Comparison of ENCODE assay signal across 28 cellular contexts in genomic region chr11:75888391-75888790, GRCh38.
"Had no signal": no experiment of that assay in that cellular context is flagged by ENCODE, and none has a peak within 500 bp of the region (broad histone marks: within the 10 kb centered on the region; RNA-seq: fewer than 3 reads in every experiment).

No MANE protein-coding gene starts in this region.

- H3K4me1 ChIP-seq: adrenal gland, Peyer's patch, SJSA1 had no signal

- H3K9me3 ChIP-seq: Peyer's patch, SJSA1 had no signal

- H3K9me3 Mint-ChIP-seq: activated CD4-positive, alpha-beta memory T cell treated with anti-CD3 and anti-CD28 coated beads for 36 hours; activated CD4-positive, alpha-beta T cell treated with anti-CD3 and anti-CD28 coated beads, Interleukin-2, amount 10 ng/mL, durations not matched to agents 7 days and 5 days; activated naive CD8-positive, alpha-beta T cell treated with anti-CD3 and anti-CD28 coated beads, Interleukin-2, amount 10 ng/mL, durations not matched to agents 7 days and 5 days; activated T-helper 2 cell treated with anti-CD3 and anti-CD28 coated beads, Interferon-gamma antibody, Interleukin-2, Interleukin-4, amounts not matched to agents 10 μg/mL and 5 μg/mL and 100 μg/mL, durations not matched to agents 14 hours and 24 hours and 36 hours; WTC11 had no signal

- ATAC-seq: T-helper 17 cell, WTC11 had no signal

- H3K27me3 ChIP-seq: adrenal gland, Peyer's patch, SJSA1 had no signal

- H3K4me3 ChIP-seq: adrenal gland, Peyer's patch, SJSA1 had no signal

- H3K36me3 ChIP-seq: adrenal gland, Peyer's patch, SJSA1 had no signal

- H3K27ac ChIP-seq: adrenal gland, Peyer's patch, RWPE1, SJSA1 had no signal

- H3K4me1 Mint-ChIP-seq: WTC11 had no signal

- DNase-seq: activated CD4-positive, alpha-beta memory T cell treated with anti-CD3 and anti-CD28 coated beads for 36 hours; activated CD4-positive, alpha-beta T cell treated with anti-CD3 and anti-CD28 coated beads for 1 hour; activated CD4-positive, alpha-beta T cell treated with anti-CD3 and anti-CD28 coated beads, Interleukin-2, amount 10 ng/mL, durations not matched to agents 7 days and 5 days; activated gamma-delta T cell treated with Interleukin-2 at 50 U/mL for 16 hours; activated naive CD4-positive, alpha-beta T cell treated with anti-CD3 and anti-CD28 coated beads, Interleukin-2, amount 50 U/mL, for 16 hours; activated naive CD8-positive, alpha-beta T cell treated with anti-CD3 and anti-CD28 coated beads, Interleukin-2, amount 10 ng/mL, durations not matched to agents 7 days and 5 days; activated T-cell treated with anti-CD3 and anti-CD28 coated beads for 4 hours; activated T-cell treated with anti-CD3 and anti-CD28 coated beads, Interleukin-2, amount 50 U/mL, for 48 hours; adrenal gland; anterior cingulate cortex; cerebellar nuclear complex; Kasumi-1; NCI-H1105 treated with DMSO at 0.1 percent for 48 hours; NCI-H1436 treated with DMSO at 0.1 percent for 48 hours; NCI-H187; NCI-H2081; NCI-H510A treated with DMSO at 0.1 percent for 48 hours; NCI-H69; NK-92 treated with Interleukin-12 subunit alpha and Interleukin-12 subunit beta, amount 100 ng/mL, for 24 hours; OCI-M1; Peyer's patch; SHP77; T-helper 17 cell; T-helper 9 cell had no signal

- H3K27me3 Mint-ChIP-seq: activated CD4-positive, alpha-beta memory T cell treated with anti-CD3 and anti-CD28 coated beads for 36 hours; activated CD4-positive, alpha-beta T cell treated with anti-CD3 and anti-CD28 coated beads, Interleukin-2, amount 10 ng/mL, durations not matched to agents 7 days and 5 days; activated naive CD8-positive, alpha-beta T cell treated with anti-CD3 and anti-CD28 coated beads, Interleukin-2, amount 10 ng/mL, durations not matched to agents 7 days and 5 days; T-helper 17 cell had no signal

- H3K27ac Mint-ChIP-seq: activated CD4-positive, alpha-beta memory T cell treated with anti-CD3 and anti-CD28 coated beads for 36 hours; activated CD4-positive, alpha-beta T cell treated with anti-CD3 and anti-CD28 coated beads, Interleukin-2, amount 10 ng/mL, durations not matched to agents 7 days and 5 days; activated naive CD8-positive, alpha-beta T cell treated with anti-CD3 and anti-CD28 coated beads, Interleukin-2, amount 10 ng/mL, durations not matched to agents 7 days and 5 days; activated T-helper 2 cell treated with anti-CD3 and anti-CD28 coated beads, Interferon-gamma antibody, Interleukin-2, Interleukin-4, amounts not matched to agents 10 μg/mL and 5 μg/mL and 100 μg/mL, durations not matched to agents 14 hours and 24 hours and 36 hours; T-helper 17 cell; WTC11 had no signal

- H3K4me3 Mint-ChIP-seq: activated CD4-positive, alpha-beta memory T cell treated with anti-CD3 and anti-CD28 coated beads for 36 hours; activated CD4-positive, alpha-beta T cell treated with anti-CD3 and anti-CD28 coated beads, Interleukin-2, amount 10 ng/mL, durations not matched to agents 7 days and 5 days; activated naive CD8-positive, alpha-beta T cell treated with anti-CD3 and anti-CD28 coated beads, Interleukin-2, amount 10 ng/mL, durations not matched to agents 7 days and 5 days; T-helper 17 cell; WTC11 had no signal
